10 cellular contexts compared by ENCODE assay signal in the genomic region with DNA sequence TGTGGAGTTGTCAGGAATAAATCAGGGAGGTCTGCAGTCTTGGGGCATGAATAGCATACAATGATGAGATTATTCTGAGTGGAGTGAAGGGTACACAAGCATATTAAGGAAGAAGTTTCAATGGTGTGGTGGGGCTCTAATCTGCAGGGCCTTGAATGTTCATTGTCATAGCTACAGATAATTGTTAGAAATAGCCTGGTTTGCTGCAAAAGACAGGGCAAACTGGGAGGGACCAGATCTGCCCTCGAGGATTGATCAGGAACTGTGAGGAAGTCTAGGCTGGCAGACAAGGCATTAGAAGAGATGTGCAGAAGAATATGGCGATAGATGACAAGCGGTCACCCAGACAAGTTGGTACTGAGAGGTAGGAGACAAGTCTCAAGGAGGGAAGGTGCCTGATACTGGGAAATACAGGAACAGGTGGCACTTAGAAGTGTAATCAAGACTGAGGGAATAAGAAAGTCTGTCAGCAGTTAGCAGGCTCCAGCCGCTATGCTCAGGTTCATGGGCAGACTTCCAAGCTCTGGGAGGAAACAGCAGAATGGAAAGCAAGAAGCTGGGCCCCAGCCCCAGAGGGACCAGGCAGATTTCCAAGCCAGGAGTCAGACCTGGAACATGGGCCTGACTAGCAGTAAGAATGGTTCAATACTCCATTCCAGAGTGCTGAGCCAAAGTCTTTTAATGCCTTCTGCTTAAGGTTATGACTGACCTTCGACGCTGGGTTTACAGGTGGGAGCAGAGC. TPM values are rescaled to one million over a fixed set of nuclear protein-coding genes. Genes with fewer than 3 reads are reported as not detected.
DNase-seq lines count a peak whose midpoint lies in the region; TF ChIP-seq lines count a peak whose summit lies in the region.
"Had no signal": no experiment of that assay in that cellular context is flagged by ENCODE, and none has a peak within 500 bp of the region (broad histone marks: within the 10 kb centered on the region; RNA-seq: fewer than 3 reads in every experiment).

No MANE protein-coding gene starts in this region.

- intact Hi-C loops in dendritic cell treated with granulocyte-macrophage colony-stimulating factor and Interleukin-4, amounts not matched to agents 40 ng/mL and 50 ng/mL, for 4 days (cut with micrococcal nuclease) = no loop called here

- H3K4me1 ChIP-seq in ACC112 (ENCODE audit: control insufficient read depth, insufficient read depth, low read length, unreplicated experiment) = peaks cover 26% of the 10 kb centered on the region
- H3K4me1 ChIP-seq: breast epithelium had no signal

- 0 out of 2 replicates have a peak overlapping the region, but pooled peaks have one; percentile 7 for H3K4me3 ChIP-seq in ACC112 (ENCODE audit: low read depth, low read length)
- no peak overlapping the region for H3K4me3 ChIP-seq in LNCaP clone FGC (ENCODE audit: low read depth, low read length)
- H3K4me3 ChIP-seq: BLaER1, breast epithelium had no signal

- TF ChIP-seq CTCF in LNCaP clone FGC (IDR thresholded peaks at IDR 0.05; ENCODE audit: control insufficient read depth, extremely low read depth, insufficient read depth) = no peak
- TF ChIP-seq CTCF in GM20000 (IDR thresholded peaks at IDR 0.05; ENCODE audit: extremely low read depth, missing control alignments) = no peak

- H3K27me3 ChIP-seq in ACC112 (ENCODE audit: insufficient read depth, low read length) = no peaks in the 10 kb centered on the region
- H3K27me3 ChIP-seq: BLaER1, breast epithelium had no signal

- no peaks in the 10 kb centered on the region for H3K36me3 Mint-ChIP-seq in dendritic cell treated with granulocyte-macrophage colony-stimulating factor and Interleukin-4, amounts not matched to agents 40 ng/mL and 50 ng/mL, for 4 days (ENCODE audit: low read depth)

- H3K79me2 ChIP-seq in ACC112 (ENCODE audit: control insufficient read depth, insufficient read depth, low read length, unreplicated experiment) = no peaks in the 10 kb centered on the region

- H3K27ac Mint-ChIP-seq in dendritic cell treated with granulocyte-macrophage colony-stimulating factor and Interleukin-4, amounts not matched to agents 40 ng/mL and 50 ng/mL, for 4 days = peak overlapping the region; percentile 18

- peak overlapping the region; percentile 27; the same call in 1 of the 2 replicates for H3K27ac ChIP-seq in ACC112 (ENCODE audit: low read depth, low read length)
- H3K27ac ChIP-seq: BLaER1 had no signal

- H3K36me3 ChIP-seq in ACC112 (ENCODE audit: insufficient read depth, low read length) = no peaks in the 10 kb centered on the region
- H3K36me3 ChIP-seq: BLaER1, breast epithelium had no signal

- no peaks in the 10 kb centered on the region for H3K9me3 Mint-ChIP-seq in dendritic cell treated with granulocyte-macrophage colony-stimulating factor and Interleukin-4, amounts not matched to agents 40 ng/mL and 50 ng/mL, for 4 days

- DNase-seq in LNCaP clone FGC (ENCODE audit: low read depth) (peak; percentile 46), mucosa of gallbladder (ENCODE audit: low spot score) (peak; percentile 85), SK-N-DZ (ENCODE audit: low spot score) (no peak), SIG-M5 treated with dmso at 0.1 percent for 504 hours (lab: John Stamatoyannopoulos, UW; ENCODE audit: unreplicated experiment) (no peak), NCI-H345 treated with DMSO at 0.1 percent for 48 hours (lab: John Stamatoyannopoulos, UW; ENCODE audit: unreplicated experiment) (no peak), GM20000 (ENCODE audit: low spot score) (no peak)

- no peak overlapping the region for H3K4me3 Mint-ChIP-seq in dendritic cell treated with granulocyte-macrophage colony-stimulating factor and Interleukin-4, amounts not matched to agents 40 ng/mL and 50 ng/mL, for 4 days

- H3K4me1 Mint-ChIP-seq in dendritic cell treated with granulocyte-macrophage colony-stimulating factor and Interleukin-4, amounts not matched to agents 40 ng/mL and 50 ng/mL, for 4 days (ENCODE audit: low read depth) = peaks cover 34% of the 10 kb centered on the region

- no peak overlapping the region for H2AFZ ChIP-seq in ACC112 (ENCODE audit: low read length, unreplicated experiment)

- H3K27me3 Mint-ChIP-seq in dendritic cell treated with granulocyte-macrophage colony-stimulating factor and Interleukin-4, amounts not matched to agents 40 ng/mL and 50 ng/mL, for 4 days = peaks cover 12% of the 10 kb centered on the region

RNA-seq across cellular contexts. Expression of gene RGL1, which starts 20.9 kb away (rescaled TPM):
- total RNA-seq in mucosa of gallbladder = 13.1 TPM
- polyA plus RNA-seq in SK-N-DZ (2014; cell fraction: cytosol; rRNA removed) = 1.4 and 2.2 TPM in 2 replicates
- 2.7 and 3.1 TPM in 2 replicates for polyA plus RNA-seq in SK-N-DZ (2014; cell fraction: nucleus; rRNA removed)

Comparison
In these comparisons a context has a peak if more than half of its experiments do, and no peak if none do; other contexts are left out.
1. DNase-seq: peak in LNCaP clone FGC (single experiment) and mucosa of gallbladder (single experiment); none in SK-N-DZ (single experiment), SIG-M5 treated with dmso at 0.1 percent for 504 hours (single experiment), NCI-H345 treated with DMSO at 0.1 percent for 48 hours (single experiment) and GM20000 (single experiment).